23 cellular contexts compared by ENCODE assay signal in the genomic region with DNA sequence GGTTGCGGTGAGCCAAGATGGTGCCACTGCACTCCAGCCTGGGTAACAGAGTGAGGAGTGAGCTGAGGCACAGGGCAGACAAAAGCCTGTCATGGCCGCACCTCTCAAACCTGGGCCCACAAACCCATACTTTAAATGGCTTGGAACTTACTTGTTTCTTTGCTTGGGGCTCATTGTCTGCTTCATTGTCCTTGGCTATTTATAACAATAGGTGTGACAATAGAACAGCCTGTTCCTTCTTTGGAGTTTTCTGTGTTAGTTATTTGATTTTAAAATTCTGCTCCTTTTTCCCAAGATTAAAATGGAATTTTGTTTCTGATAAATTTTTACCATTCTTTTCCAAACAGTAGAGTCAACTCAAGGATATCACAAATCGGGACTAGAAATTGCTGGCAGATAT.
DNase-seq lines count a peak whose midpoint lies in the region; ATAC-seq, FAIRE-seq and TF ChIP-seq lines count a peak whose summit lies in the region.
"Had no signal": no experiment of that assay in that cellular context is flagged by ENCODE, and none has a peak within 500 bp of the region (broad histone marks: within the 10 kb centered on the region; RNA-seq: fewer than 3 reads in every experiment).

No MANE protein-coding gene starts in this region.

- H3K23ac ChIP-seq in neuronal stem cell (ENCODE audit: low read depth, low read length, poor library complexity) = peak overlapping the region; percentile 19

- H3K4me1 ChIP-seq in A549 (peaks cover 85% of the 10 kb centered on the region), body of pancreas (peaks cover 94% of the 10 kb centered on the region), neuronal stem cell (ENCODE audit: control insufficient read depth in 2 of 2, insufficient read depth in 1 of 2, low read depth in 1 of 2, low read length in 2 of 2) (peaks cover 14 to 21% of the 10 kb centered on the region in 2 donors), upper lobe of left lung (peaks cover 0 to 8% (median 4%) of the 10 kb centered on the region in 4 donors)
- H3K4me1 ChIP-seq: BLaER1 treated with 17β-estradiol and CSF1 and Interleukin-3, amounts not matched to agents 10 nM and 100 nM had no signal

- TF ChIP-seq RAD21 in A549 (conservative IDR thresholded peaks at IDR 0.05 in 1 of 2, IDR thresholded peaks at IDR 0.05 in 1 of 2) = no peak

- 76% methylated on average over 3 of the region's 3 CpGs for WGBS in A549 (ENCODE audit: missing lambda C conversion rate)
- 65 to 68% methylated on average over 3 of the region's 3 CpGs for WGBS in body of pancreas, 2 donors
- no CpG with 5 or more reads among the region's 3 CpGs for WGBS in neuronal stem cell (ENCODE audit: extremely low coverage in 2 of 2, insufficient read length in 2 of 2, insufficient replicate concordance in 1 of 2), 2 donors
- WGBS in upper lobe of left lung, 2 donors = 84 to 89% methylated on average over 3 of the region's 3 CpGs

- no peaks in the 10 kb centered on the region for H3K9me3 ChIP-seq in A549
- H3K9me3 ChIP-seq in body of pancreas = no peaks in the 10 kb centered on the region
- H3K9me3 ChIP-seq in neuronal stem cell (replicated peaks in 1 of 2; ENCODE audit: control insufficient read depth in 2 of 2, insufficient read depth in 1 of 2, low read depth in 1 of 2, low read length in 2 of 2) = no peaks in the 10 kb centered on the region
- no peaks in the 10 kb centered on the region for H3K9me3 ChIP-seq in upper lobe of left lung
- H3K9me3 ChIP-seq: BLaER1 treated with 17β-estradiol and CSF1 and Interleukin-3, amounts not matched to agents 10 nM and 100 nM; HAP-1; SJSA1 had no signal

- H2AK5ac ChIP-seq in neuronal stem cell (ENCODE audit: low read depth, low read length) = no peak overlapping the region

- ATAC-seq in A549 (no peak), body of pancreas (no peak), upper lobe of left lung (ENCODE audit: low FRiP score in 2 of 2) (no peak), GM19467 (IDR thresholded peaks at IDR 0.05; ENCODE audit: unreplicated experiment) (no peak), HG02642 (IDR thresholded peaks at IDR 0.05; ENCODE audit: poor library complexity, unreplicated experiment) (no peak)

- no peak overlapping the region for H2BK120ac ChIP-seq in neuronal stem cell (ENCODE audit: low read depth, low read length)

- peaks cover 30% of the 10 kb centered on the region for H3K36me3 Mint-ChIP-seq in type B pancreatic cell

- no peak for FAIRE-seq in A549 (lab: Jason Lieb, UNC)
- FAIRE-seq: A204.1, D721Med had no signal

- TF ChIP-seq CTCF in A549 (IDR thresholded peaks at IDR 0.05) (no peak), body of pancreas (IDR thresholded peaks at IDR 0.05) (no peak), type B pancreatic cell (conservative IDR thresholded peaks at IDR 0.05) (no peak), upper lobe of left lung (IDR thresholded peaks at IDR 0.05) (no peak)

- H3K9me3 Mint-ChIP-seq in type B pancreatic cell = peaks cover 5% of the 10 kb centered on the region
- H3K9me3 Mint-ChIP-seq: HFFc6 had no signal

- H2BK12ac ChIP-seq in neuronal stem cell (ENCODE audit: low read length) = no peak overlapping the region

- H2BK15ac ChIP-seq in neuronal stem cell (ENCODE audit: low read length) = no peak overlapping the region

- no peaks in the 10 kb centered on the region for H3K79me1 ChIP-seq in neuronal stem cell (ENCODE audit: low read depth, low read length)

- no peak overlapping the region for H4K91ac ChIP-seq in neuronal stem cell (ENCODE audit: low read depth, low read length, poor library complexity)

- H3K27me3 ChIP-seq in body of pancreas (no peaks in the 10 kb centered on the region), neuronal stem cell (ENCODE audit: control insufficient read depth in 3 of 3, insufficient read depth in 3 of 3, low read depth in 1 of 3, low read length in 3 of 3) (no peaks in the 10 kb centered on the region), upper lobe of left lung (no peaks in the 10 kb centered on the region)
- H3K27me3 ChIP-seq: SJSA1 had no signal

- no peak overlapping the region for H4K8ac ChIP-seq in neuronal stem cell (ENCODE audit: low read depth, low read length)

- no peak overlapping the region for H3K4ac ChIP-seq in neuronal stem cell (ENCODE audit: low read length)

- H3K27ac ChIP-seq in A549 = peak overlapping the region; percentile 15 to 68; a peak in 4 of 6 replicates
- peak overlapping the region; percentile 3 to 77 (median 47) for H3K27ac ChIP-seq in body of pancreas
- H3K27ac ChIP-seq in neuronal stem cell (replicated peaks; ENCODE audit: low read length) = no peak overlapping the region
- no peak overlapping the region for H3K27ac ChIP-seq in upper lobe of left lung
- H3K27ac ChIP-seq: BLaER1 treated with 17β-estradiol and CSF1 and Interleukin-3, amounts not matched to agents 10 nM and 100 nM; GM23248; PC-9; SJSA1 had no signal

- TF ChIP-seq EP300 in A549 (IDR thresholded peaks at IDR 0.05) (no peak), upper lobe of left lung (IDR thresholded peaks at IDR 0.05) (no peak)

- intact Hi-C loops in body of pancreas (cut with DNase I) = no loop called here

- CTCF ChIA-PET in A549 (lab: Yijun Ruan, JAX) = interaction anchor here (0.6 kb wide), 1 partner anchor 66 kb away, joined by 4 read pairs; no protein-coding TSS in a partner anchor

- H3K14ac ChIP-seq in neuronal stem cell (ENCODE audit: low read length) = no peak overlapping the region

- H3K9ac ChIP-seq in neuronal stem cell (ENCODE audit: low read depth, low read length, poor library complexity) = no peak overlapping the region
- H3K9ac ChIP-seq: BLaER1 treated with 17β-estradiol and CSF1 and Interleukin-3, amounts not matched to agents 10 nM and 100 nM; GM23248 had no signal

- H3K4me3 ChIP-seq in A549 = no peak overlapping the region
- H3K4me3 ChIP-seq in body of pancreas = no peak overlapping the region
- no peak overlapping the region for H3K4me3 ChIP-seq in neuronal stem cell (ENCODE audit: low read length in 2 of 2)
- no peak overlapping the region for H3K4me3 ChIP-seq in upper lobe of left lung
- H3K4me3 ChIP-seq: BLaER1 treated with 17β-estradiol and CSF1 and Interleukin-3, amounts not matched to agents 10 nM and 100 nM; GM23248; HAP-1; PC-9; SJSA1 had no signal

- no peak overlapping the region for H3K4me2 ChIP-seq in A549
- no peak overlapping the region for H3K4me2 ChIP-seq in neuronal stem cell (ENCODE audit: insufficient read depth, low read length, poor library complexity, severe bottlenecking)
- H3K4me2 ChIP-seq: BLaER1 treated with 17β-estradiol and CSF1 and Interleukin-3, amounts not matched to agents 10 nM and 100 nM; PC-9 had no signal

- DNase-seq in A549 (ENCODE audit: low read depth in 1 of 2, low spot score in 1 of 2) (no peak), body of pancreas (no peak), neuronal stem cell (ENCODE audit: low spot score) (no peak), type B pancreatic cell (ENCODE audit: extremely low spot score, unreplicated experiment) (no peak), upper lobe of left lung (no peak)
- DNase-seq: AML-193; CD4-positive, alpha-beta T cell; GM23248; HFFc6; KBM-7; MM.1S; NCI-H2029 treated with DMSO at 0.1 percent for 48 hours; NCI-H2227 treated with DMSO at 0.1 percent for 48 hours; NCI-H526 treated with DMSO at 0.1 percent for 48 hours; PC-9; Right ventricle myocardium superior had no signal

- no peak overlapping the region for H2BK5ac ChIP-seq in neuronal stem cell (ENCODE audit: low read length)

- H3K18ac ChIP-seq in neuronal stem cell (ENCODE audit: low read length) = no peak overlapping the region

- H3K4me3 Mint-ChIP-seq in type B pancreatic cell = no peak overlapping the region
- H3K4me3 Mint-ChIP-seq: CD4-positive, alpha-beta T cell; HFFc6 had no signal

- no peaks in the 10 kb centered on the region for H3K27me3 Mint-ChIP-seq in type B pancreatic cell
- H3K27me3 Mint-ChIP-seq: CD4-positive, alpha-beta T cell had no signal

- H3K36me3 ChIP-seq in body of pancreas (replicated peaks in 1 of 2; ENCODE audit: insufficient read depth in 1 of 2, low read depth in 2 of 2) (no peaks in the 10 kb centered on the region), neuronal stem cell (replicated peaks in 1 of 2; ENCODE audit: control insufficient read depth in 2 of 2, insufficient read depth in 2 of 2, low read length in 2 of 2) (peaks cover 0 to 4% of the 10 kb centered on the region in 2 donors), upper lobe of left lung (no peaks in the 10 kb centered on the region)
- H3K36me3 ChIP-seq: BLaER1 treated with 17β-estradiol and CSF1 and Interleukin-3, amounts not matched to agents 10 nM and 100 nM; HAP-1; SJSA1 had no signal

- POLR2A ChIA-PET in A549 (lab: Yijun Ruan, JAX) = no interaction called here

- H3K4me1 Mint-ChIP-seq in type B pancreatic cell (ENCODE audit: unreplicated experiment) = peaks cover 54% of the 10 kb centered on the region

- no peak for TF ChIP-seq POLR2A in A549 (IDR thresholded peaks at IDR 0.05; ENCODE audit: low read length)
- no peak for TF ChIP-seq POLR2A in body of pancreas (IDR thresholded peaks at IDR 0.05)
- no peak for TF ChIP-seq POLR2A in upper lobe of left lung (IDR thresholded peaks at IDR 0.05)

- H2AFZ ChIP-seq in neuronal stem cell (ENCODE audit: low read length) = no peak overlapping the region
- H2AFZ ChIP-seq: GM23248, PC-9 had no signal

- peak overlapping the region; percentile 75 for H3K27ac Mint-ChIP-seq in type B pancreatic cell
- H3K27ac Mint-ChIP-seq: CD4-positive, alpha-beta T cell; HFFc6 had no signal

TF ChIP-seq in A549, 52 proteins besides CTCF, POLR2A, EP300 and RAD21 (continues in another document):
- no peak for TF ChIP-seq MAX (IDR thresholded peaks at IDR 0.05)
- no peak for TF ChIP-seq KDM5A (IDR thresholded peaks at IDR 0.05)
- no peak for TF ChIP-seq JUNB (IDR thresholded peaks at IDR 0.05)
- TF ChIP-seq ZC3H11A (IDR thresholded peaks at IDR 0.05) = no peak
- no peak for TF ChIP-seq FOSB (CRISPR knock-in tag; IDR thresholded peaks at IDR 0.05)
- TF ChIP-seq HEYL (CRISPR knock-in tag; IDR thresholded peaks at IDR 0.05) = no peak
- TF ChIP-seq POLR2AphosphoS2 (conservative IDR thresholded peaks at IDR 0.05; ENCODE audit: low read length) = no peak
- TF ChIP-seq CEBPB (IDR thresholded peaks at IDR 0.05) = no peak
- no peak for TF ChIP-seq SREBF2 (IDR thresholded peaks at IDR 0.05)
- no peak for TF ChIP-seq HOXB5 (CRISPR knock-in tag; IDR thresholded peaks at IDR 0.05)
- TF ChIP-seq FOXS1 (CRISPR knock-in tag; IDR thresholded peaks at IDR 0.05) = no peak
- no peak for TF ChIP-seq EHMT2 (IDR thresholded peaks at IDR 0.05; ENCODE audit: low read depth)
- no peak for TF ChIP-seq HOXA7 (CRISPR knock-in tag; IDR thresholded peaks at IDR 0.05)

Comparison
In these comparisons a context has a peak if more than half of its experiments do, and no peak if none do; other contexts are left out.
1. H3K27ac ChIP-seq: peak in A549 (2 of 2) and body of pancreas (4 of 4); none in neuronal stem cell (single experiment) and upper lobe of left lung (0 of 4).